10 cellular contexts compared by ENCODE assay signal in genomic region chr2:233353101-233353768, GRCh38. TPM values are rescaled to one million over a fixed set of nuclear protein-coding genes. Genes with fewer than 3 reads are reported as not detected.
DNase-seq lines count a peak whose midpoint lies in the region; ATAC-seq lines count a peak whose summit lies in the region.
"Had no signal": no experiment of that assay in that cellular context is flagged by ENCODE, and none has a peak within 500 bp of the region (broad histone marks: within the 10 kb centered on the region; RNA-seq: fewer than 3 reads in every experiment).

No MANE protein-coding gene starts in this region.

- CTCF ChIA-PET in activated CD8-positive, alpha-beta memory T cell treated with anti-CD3 and anti-CD28 coated beads, Interleukin-2, amount 10 ng/mL, durations not matched to agents 7 days and 5 days (lab: Charles Lee), result interaction anchor here (0.8 to 4.7 kb wide), 17 partner anchors 8 to 100 kb away, joined by 3 to 23 read pairs (median 5); no protein-coding TSS in a partner anchor
- CTCF ChIA-PET in activated CD4-positive, alpha-beta memory T cell treated with anti-CD3 and anti-CD28 coated beads, Interleukin-2, amount 10 ng/mL, durations not matched to agents 7 days and 5 days (lab: Charles Lee), result interaction anchor here (0.6 to 2.3 kb wide), 17 partner anchors 10 to 293 kb away, joined by 3 to 21 read pairs (median 4); partner anchors contain the start of gene INPP5D

- peaks cover 64% of the 10 kb centered on the region for H3K4me1 Mint-ChIP-seq in activated CD8-positive, alpha-beta memory T cell treated with anti-CD3 and anti-CD28 coated beads, Interleukin-2, amount 10 ng/mL, durations not matched to agents 7 days and 5 days
- H3K4me1 Mint-ChIP-seq in activated CD4-positive, alpha-beta memory T cell treated with anti-CD3 and anti-CD28 coated beads, Interleukin-2, amount 10 ng/mL, durations not matched to agents 7 days and 5 days, result peaks cover 68% of the 10 kb centered on the region

- no peaks in the 10 kb centered on the region for H3K9me3 Mint-ChIP-seq in activated CD8-positive, alpha-beta memory T cell treated with anti-CD3 and anti-CD28 coated beads, Interleukin-2, amount 10 ng/mL, durations not matched to agents 7 days and 5 days (ENCODE audit: low read depth)
- H3K9me3 Mint-ChIP-seq in activated CD4-positive, alpha-beta memory T cell treated with anti-CD3 and anti-CD28 coated beads, Interleukin-2, amount 10 ng/mL, durations not matched to agents 7 days and 5 days, result no peaks in the 10 kb centered on the region

- ATAC-seq in activated CD8-positive, alpha-beta memory T cell treated with anti-CD3 and anti-CD28 coated beads, Interleukin-2, amount 10 ng/mL, durations not matched to agents 7 days and 5 days, result no peak

- peaks cover 24% of the 10 kb centered on the region for H3K36me3 Mint-ChIP-seq in activated CD8-positive, alpha-beta memory T cell treated with anti-CD3 and anti-CD28 coated beads, Interleukin-2, amount 10 ng/mL, durations not matched to agents 7 days and 5 days
- H3K36me3 Mint-ChIP-seq in activated CD4-positive, alpha-beta memory T cell treated with anti-CD3 and anti-CD28 coated beads, Interleukin-2, amount 10 ng/mL, durations not matched to agents 7 days and 5 days (ENCODE audit: low read depth), result peaks cover 25% of the 10 kb centered on the region

- H3K27ac Mint-ChIP-seq in activated CD8-positive, alpha-beta memory T cell treated with anti-CD3 and anti-CD28 coated beads, Interleukin-2, amount 10 ng/mL, durations not matched to agents 7 days and 5 days, result peak overlapping the region; percentile 96
- peak overlapping the region; percentile 84 for H3K27ac Mint-ChIP-seq in activated CD4-positive, alpha-beta memory T cell treated with anti-CD3 and anti-CD28 coated beads, Interleukin-2, amount 10 ng/mL, durations not matched to agents 7 days and 5 days

- peak overlapping the region; percentile 54 for H3K27ac ChIP-seq in layer of hippocampus (ENCODE audit: low read depth, low read length)
- peak overlapping the region; percentile 86 for H3K27ac ChIP-seq in thymus (ENCODE audit: low read depth)

- H3K36me3 ChIP-seq in thymus (ENCODE audit: control insufficient read depth, insufficient read depth), result no peaks in the 10 kb centered on the region
- H3K36me3 ChIP-seq: pancreas had no signal

- no peaks in the 10 kb centered on the region for H3K27me3 Mint-ChIP-seq in activated CD8-positive, alpha-beta memory T cell treated with anti-CD3 and anti-CD28 coated beads, Interleukin-2, amount 10 ng/mL, durations not matched to agents 7 days and 5 days
- H3K27me3 Mint-ChIP-seq in activated CD4-positive, alpha-beta memory T cell treated with anti-CD3 and anti-CD28 coated beads, Interleukin-2, amount 10 ng/mL, durations not matched to agents 7 days and 5 days, result peaks cover 2% of the 10 kb centered on the region

- no peaks in the 10 kb centered on the region for H3K9me3 ChIP-seq in thymus (ENCODE audit: control insufficient read depth)
- H3K9me3 ChIP-seq: pancreas had no signal

- DNase-seq in activated CD8-positive, alpha-beta memory T cell treated with anti-CD3 and anti-CD28 coated beads, Interleukin-2, amount 10 ng/mL, durations not matched to agents 7 days and 5 days, result no peak
- DNase-seq in activated CD8-positive, alpha-beta memory T cell treated with anti-CD3 and anti-CD28 coated beads for 24 hours, result no peak
- no peak for DNase-seq in activated CD4-positive, alpha-beta memory T cell treated with anti-CD3 and anti-CD28 coated beads, Interleukin-2, amount 10 ng/mL, durations not matched to agents 7 days and 5 days
- DNase-seq in SIG-M5 (lab: John Stamatoyannopoulos, UW) (no peak), NCI-H2029 (lab: John Stamatoyannopoulos, UW) (no peak)
- DNase-seq in activated CD4-positive, alpha-beta T cell treated with anti-CD3 and anti-CD28 coated beads, Interleukin-2, amount 50 U/mL, for 1 hour, result no peak

- H3K4me3 Mint-ChIP-seq in activated CD8-positive, alpha-beta memory T cell treated with anti-CD3 and anti-CD28 coated beads, Interleukin-2, amount 10 ng/mL, durations not matched to agents 7 days and 5 days, result peak overlapping the region; percentile 84
- H3K4me3 Mint-ChIP-seq in activated CD4-positive, alpha-beta memory T cell treated with anti-CD3 and anti-CD28 coated beads, Interleukin-2, amount 10 ng/mL, durations not matched to agents 7 days and 5 days, result peak overlapping the region; percentile 86

- H3K27me3 ChIP-seq in layer of hippocampus (ENCODE audit: control insufficient read depth, insufficient read depth, low read length) (no peaks in the 10 kb centered on the region), thymus (ENCODE audit: control insufficient read depth, insufficient read depth) (no peaks in the 10 kb centered on the region)
- H3K27me3 ChIP-seq: pancreas had no signal

- peak overlapping the region; percentile 92 for H3K4me3 ChIP-seq in thymus (ENCODE audit: low read length)

- POLR2A ChIA-PET in activated CD4-positive, alpha-beta memory T cell treated with anti-CD3 and anti-CD28 coated beads, Interleukin-2, amount 10 ng/mL, durations not matched to agents 7 days and 5 days (lab: Charles Lee), result interaction anchor here (1.0 to 1.5 kb wide), 7 partner anchors 11 to 90 kb away, joined by 3 to 8 read pairs (median 4); no protein-coding TSS in a partner anchor

- H3K4me1 ChIP-seq in thymus (ENCODE audit: control insufficient read depth, insufficient read depth, low read length), result peaks cover 13% of the 10 kb centered on the region

- WGBS in thymus, result 88% methylated on average over 22 of the region's 22 CpGs

RNA-seq across cellular contexts. Expression of gene DGKD, which starts 1.1 kb away (rescaled TPM):
- total RNA-seq in activated CD8-positive, alpha-beta memory T cell treated with anti-CD3 and anti-CD28 coated beads, Interleukin-2, amount 10 ng/mL, durations not matched to agents 7 days and 5 days, result 10 to 100 TPM; 42.3 to 92.4 TPM
- 10 to 100 TPM; 77.8 to 78.3 TPM for total RNA-seq in activated CD4-positive, alpha-beta memory T cell treated with anti-CD3 and anti-CD28 coated beads, Interleukin-2, amount 10 ng/mL, durations not matched to agents 7 days and 5 days
- 23.5 TPM for polyA plus RNA-seq in thymus

RNA-seq across cellular contexts. Expression of gene SAG, which starts 45.6 kb away (rescaled TPM):
- under 1 TPM; 0.09 to 0.23 TPM for total RNA-seq in activated CD8-positive, alpha-beta memory T cell treated with anti-CD3 and anti-CD28 coated beads, Interleukin-2, amount 10 ng/mL, durations not matched to agents 7 days and 5 days
- under 1 TPM in 1 of 2 experiments, not detected in 1; 0.10 TPM for total RNA-seq in activated CD4-positive, alpha-beta memory T cell treated with anti-CD3 and anti-CD28 coated beads, Interleukin-2, amount 10 ng/mL, durations not matched to agents 7 days and 5 days
- 0.32 TPM for polyA plus RNA-seq in thymus
- total RNA-seq: HT1080, pancreas had no signal
- polyA plus RNA-seq: pancreas had no signal
